Comparison of ENCODE assay signal across 9 cellular contexts in the genomic region with DNA sequence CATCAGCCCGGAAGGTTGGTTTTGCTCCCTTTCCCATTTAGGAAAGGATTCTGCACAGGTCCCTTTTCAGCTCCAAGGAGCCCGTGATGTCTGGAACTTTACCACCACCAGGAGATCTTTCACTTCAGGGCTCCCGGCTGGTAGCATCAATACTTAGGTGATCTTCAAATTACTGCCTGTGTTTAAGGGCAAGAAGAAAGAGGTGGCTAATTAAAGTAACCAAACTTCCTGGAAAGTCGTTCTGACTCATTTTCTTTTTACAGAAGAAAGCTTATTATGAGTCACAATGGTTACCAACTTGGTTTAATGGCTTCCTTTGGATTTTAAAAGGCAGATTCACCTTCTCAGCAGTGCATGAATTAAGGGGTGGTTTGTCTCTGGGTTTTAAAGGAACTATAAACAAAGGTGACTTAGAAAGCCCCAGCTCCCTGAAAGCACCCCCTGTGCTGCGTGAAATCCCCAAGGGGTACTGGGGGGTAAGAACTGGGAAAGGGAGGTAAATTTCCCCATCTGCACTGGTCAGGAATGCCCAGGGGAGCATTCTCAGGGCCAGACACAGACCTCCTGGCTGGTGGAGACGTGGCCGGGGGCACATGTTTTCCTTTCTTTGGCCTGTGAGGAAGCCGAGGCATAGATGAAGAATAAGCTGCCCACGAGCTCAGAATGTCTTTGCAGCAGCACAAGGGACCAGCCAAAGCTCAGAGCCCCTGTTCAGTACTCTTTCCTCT. TPM values are rescaled to one million over a fixed set of nuclear protein-coding genes. Genes with fewer than 3 reads are reported as not detected.
DNase-seq lines count a peak whose midpoint lies in the region; ATAC-seq, FAIRE-seq and TF ChIP-seq lines count a peak whose summit lies in the region.
"Had no signal": no experiment of that assay in that cellular context is flagged by ENCODE, and none has a peak within 500 bp of the region (broad histone marks: within the 10 kb centered on the region; RNA-seq: fewer than 3 reads in every experiment).

No MANE protein-coding gene starts in this region.

- no peaks in the 10 kb centered on the region for H3K79me2 ChIP-seq in trophoblast cell (ENCODE audit: control insufficient read depth, insufficient read depth, low read length, poor library complexity)

- H4K12ac ChIP-seq in trophoblast cell (ENCODE audit: low read depth, low read length): no peak overlapping the region

- peaks cover 15% of the 10 kb centered on the region for H3K4me1 Mint-ChIP-seq in T-helper 17 cell

- no peaks in the 10 kb centered on the region for H3K79me1 ChIP-seq in trophoblast cell (ENCODE audit: low read length)

- intact Hi-C loops in ascending aorta (cut with DNase I): no loop called here

- H3K27me3 Mint-ChIP-seq in T-helper 17 cell: peaks cover 59% of the 10 kb centered on the region

- H3K14ac ChIP-seq in trophoblast cell (ENCODE audit: low read length): no peak overlapping the region

- TF ChIP-seq CTCF in ascending aorta (IDR thresholded peaks at IDR 0.05): no peak

- H3K18ac ChIP-seq in trophoblast cell (ENCODE audit: low read length): no peak overlapping the region

- H2BK5ac ChIP-seq in trophoblast cell (ENCODE audit: low read depth, low read length, poor library complexity): no peak overlapping the region

- no peak overlapping the region for H2BK120ac ChIP-seq in trophoblast cell (ENCODE audit: insufficient read depth, low read length, poor library complexity)

- peak overlapping the region; percentile 30 for H4K91ac ChIP-seq in trophoblast cell (ENCODE audit: low read depth, low read length)

- no peaks in the 10 kb centered on the region for H3K36me3 ChIP-seq in trophoblast cell (ENCODE audit: control insufficient read depth in 1 of 2, insufficient read depth in 2 of 2, low read length in 2 of 2)
- no peaks in the 10 kb centered on the region for H3K36me3 ChIP-seq in ascending aorta
- H3K36me3 ChIP-seq: esophagus muscularis mucosa, Peyer's patch had no signal

- DNase-seq in GM19239 (ENCODE audit: insufficient read length, low spot score) (no peak), T-helper 17 cell (no peak), trophoblast cell (no peak), OCI-M2 (lab: John Stamatoyannopoulos, UW; ENCODE audit: unreplicated experiment) (no peak), ascending aorta (ENCODE audit: low spot score in 2 of 2) (no peak), C1 segment of cervical spinal cord (lab: John Stamatoyannopoulos, UW) (no peak)
- DNase-seq: Peyer's patch had no signal

- no peak overlapping the region for H2BK12ac ChIP-seq in trophoblast cell (ENCODE audit: low read length)

- H3K27me3 ChIP-seq in trophoblast cell (ENCODE audit: insufficient read depth, low read length) (no peaks in the 10 kb centered on the region), ascending aorta (no peaks in the 10 kb centered on the region)
- H3K27me3 ChIP-seq: Peyer's patch had no signal

- H3K27ac Mint-ChIP-seq in T-helper 17 cell: peak overlapping the region; percentile 9

- H3K23ac ChIP-seq in trophoblast cell (ENCODE audit: low read length): no peak overlapping the region

- no peak overlapping the region for H3K9ac ChIP-seq in trophoblast cell (ENCODE audit: low read length)

- ATAC-seq in HG03064 (IDR thresholded peaks at IDR 0.05; ENCODE audit: low read depth, unreplicated experiment): peak; percentile 78
- ATAC-seq in T-helper 17 cell: peak; percentile 59

- H3K4me3 Mint-ChIP-seq in T-helper 17 cell: no peak overlapping the region

- H2AFZ ChIP-seq in trophoblast cell (ENCODE audit: insufficient read depth, low read length, poor library complexity): no peak overlapping the region

- WGBS in trophoblast cell (ENCODE audit: extremely low coverage, insufficient coverage, insufficient read length): no CpG with 5 or more reads among the region's 9 CpGs

- peaks cover 0 to 2% of the 10 kb centered on the region in 2 experiments for H3K4me1 ChIP-seq in trophoblast cell (ENCODE audit: control insufficient read depth in 1 of 2, insufficient read depth in 2 of 2, low read length in 2 of 2)
- no peaks in the 10 kb centered on the region for H3K4me1 ChIP-seq in ascending aorta
- H3K4me1 ChIP-seq: Peyer's patch had no signal

- H4K8ac ChIP-seq in trophoblast cell (ENCODE audit: low read depth, low read length): no peak overlapping the region

- H3K36me3 Mint-ChIP-seq in T-helper 17 cell (ENCODE audit: low read depth): no peaks in the 10 kb centered on the region

- no peaks in the 10 kb centered on the region for H3K9me3 ChIP-seq in T-helper 17 cell (ENCODE audit: control insufficient read depth, low read length, poor library complexity, severe bottlenecking)
- H3K9me3 ChIP-seq in trophoblast cell (ENCODE audit: insufficient read depth, low read depth, low read length): no peaks in the 10 kb centered on the region
- no peaks in the 10 kb centered on the region for H3K9me3 ChIP-seq in ascending aorta
- H3K9me3 ChIP-seq: esophagus muscularis mucosa, Peyer's patch had no signal

- H3K4me2 ChIP-seq in trophoblast cell (ENCODE audit: low read length): no peak overlapping the region

- H3K4ac ChIP-seq in trophoblast cell (ENCODE audit: low read depth, low read length): no peak overlapping the region

- FAIRE-seq in GM19239 (lab: Jason Lieb, UNC): peak; percentile 49

- no peak overlapping the region for H3K4me3 ChIP-seq in trophoblast cell (ENCODE audit: low read depth, low read length)
- H3K4me3 ChIP-seq in ascending aorta: no peak overlapping the region
- H3K4me3 ChIP-seq: esophagus muscularis mucosa, Peyer's patch had no signal

- H3K27ac ChIP-seq in trophoblast cell (ENCODE audit: low read depth, low read length): no peak overlapping the region
- H3K27ac ChIP-seq in ascending aorta: no peak overlapping the region
- H3K27ac ChIP-seq: esophagus muscularis mucosa, Peyer's patch had no signal

- no peak overlapping the region for H2AK5ac ChIP-seq in trophoblast cell (ENCODE audit: low read length)

RNA-seq across cellular contexts. Expression of a gene that starts 8.8 kb away (rescaled TPM):
- total RNA-seq in T-helper 17 cell (not detected), ascending aorta (not detected)
- polyA plus RNA-seq in trophoblast cell (2013): 18.6 and 19.6 TPM in 2 replicates
- total RNA-seq: esophagus muscularis mucosa had no signal

RNA-seq across cellular contexts. Expression of a gene that starts 37.9 kb away (rescaled TPM):
- total RNA-seq in T-helper 17 cell: 1 to 10 TPM; 1.3 to 3.8 TPM
- 15.2 and 18.2 TPM in 2 replicates for polyA plus RNA-seq in trophoblast cell (2013)
- 216 TPM for total RNA-seq in ascending aorta

Comparison
In these comparisons a context has a peak if more than half of its experiments do, and no peak if none do; other contexts are left out.
1. RNA of a gene that starts 37.9 kb away (total RNA-seq): 216 TPM in ascending aorta (single experiment); 1.3 to 3.8 TPM in T-helper 17 cell; every median in the first group is over 10 times any median in the second.